In the genomic region with DNA sequence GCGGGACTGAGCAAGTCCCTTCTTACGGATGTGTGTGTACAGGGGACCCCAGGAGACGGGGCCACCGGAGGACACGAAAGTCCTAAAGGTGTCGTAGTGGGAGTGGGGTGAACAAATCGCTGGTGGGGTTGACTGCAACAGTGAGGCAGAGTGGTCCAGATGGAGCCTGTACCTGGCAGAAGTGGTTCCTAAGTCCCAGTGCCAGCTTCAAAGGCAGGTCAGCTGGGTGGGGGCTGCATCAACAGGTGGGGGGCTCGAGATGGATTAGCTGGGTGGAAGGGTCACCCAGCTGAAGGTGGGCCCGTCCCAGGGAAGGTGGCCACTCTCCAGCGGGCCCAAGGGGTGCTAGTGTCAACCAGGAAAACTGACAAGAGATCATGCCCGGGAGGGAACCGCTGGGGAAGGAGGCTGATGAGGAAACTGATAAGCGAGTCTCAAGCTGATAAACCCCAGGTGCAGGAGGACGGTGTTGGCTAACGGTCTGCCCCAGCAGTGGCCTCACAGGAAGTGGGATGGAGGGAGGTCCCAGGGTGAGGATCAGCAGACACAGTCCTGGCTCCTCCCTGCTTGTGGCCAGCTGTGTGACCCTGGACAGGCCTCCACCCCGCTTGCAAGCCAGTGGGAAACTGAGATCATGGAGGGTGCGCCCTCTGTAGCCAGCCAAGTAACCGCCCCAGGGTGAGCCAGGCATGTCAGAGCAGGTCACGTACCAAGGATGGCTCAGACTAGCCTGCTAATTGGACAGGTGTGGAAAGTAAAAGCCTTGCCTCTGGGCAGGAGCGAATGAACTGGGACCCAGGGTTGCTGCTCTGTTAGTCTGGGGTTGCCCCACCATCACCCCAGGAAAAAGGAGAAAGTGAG, we compare ENCODE assay signal across 1 cellular context.
TF ChIP-seq lines count a peak whose summit lies in the region.

No MANE protein-coding gene starts in this region.

TF ChIP-seq in H1, 55 proteins besides CTCF, POLR2A, EP300 and RAD21:
- TF ChIP-seq SP1 (IDR thresholded peaks at IDR 0.05; ENCODE audit: low read depth, low read length) = no peak
- no peak for TF ChIP-seq JUN (IDR thresholded peaks at IDR 0.05; ENCODE audit: low read depth, low read length)
- TF ChIP-seq MAFK (IDR thresholded peaks at IDR 0.05; ENCODE audit: low read depth, low read length) = no peak
- no peak for TF ChIP-seq SIRT6 (IDR thresholded peaks at IDR 0.05; ENCODE audit: low read length)
- TF ChIP-seq PHF8 (conservative IDR thresholded peaks at IDR 0.05; ENCODE audit: low read depth, low read length) = no peak
- TF ChIP-seq, protein P1, sequence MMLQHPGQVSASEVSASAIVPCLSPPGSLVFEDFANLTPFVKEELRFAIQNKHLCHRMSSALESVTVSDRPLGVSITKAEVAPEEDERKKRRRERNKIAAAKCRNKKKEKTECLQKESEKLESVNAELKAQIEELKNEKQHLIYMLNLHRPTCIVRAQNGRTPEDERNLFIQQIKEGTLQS (IDR thresholded peaks at IDR 0.05; ENCODE audit: insufficient read depth, low read depth, low read length) = no peak
- TF ChIP-seq EZH2 (IDR thresholded peaks at IDR 0.05; ENCODE audit: low read depth, low read length, severe bottlenecking) = no peak
- TF ChIP-seq CBX8 (IDR thresholded peaks at IDR 0.05; ENCODE audit: borderline replicate concordance, low read depth, low read length) = no peak
- no peak for TF ChIP-seq POU5F1 (IDR thresholded peaks at IDR 0.05; ENCODE audit: low read depth, low read length)
- TF ChIP-seq TEAD4 (IDR thresholded peaks at IDR 0.05; ENCODE audit: low read depth, low read length) = no peak
- TF ChIP-seq RBBP5 (IDR thresholded peaks at IDR 0.05; ENCODE audit: borderline replicate concordance, low read depth, low read length) = no peak
- no peak for TF ChIP-seq TAF7 (optimal IDR thresholded peaks at IDR 0.05; ENCODE audit: borderline replicate concordance, low read depth, low read length)
- no peak for TF ChIP-seq CHD2 (IDR thresholded peaks at IDR 0.05; ENCODE audit: low read length)
- 0 out of 2 replicates have a peak, but pooled peaks have one; percentile 19 for TF ChIP-seq TAF1 (IDR thresholded peaks at IDR 0.05; ENCODE audit: low read depth, low read length)
- 0 out of 4 replicates have a peak, but pooled peaks of 1 of the 2 experiments have one; percentile 26 for TF ChIP-seq SIN3A (conservative IDR thresholded peaks at IDR 0.05 in 1 of 2, IDR thresholded peaks at IDR 0.05 in 1 of 2; ENCODE audit: low read depth in 1 of 2, low read length in 2 of 2)
- no peak for TF ChIP-seq RXRA (IDR thresholded peaks at IDR 0.05; ENCODE audit: insufficient read depth, low read depth, low read length)
- TF ChIP-seq CTBP2 (IDR thresholded peaks at IDR 0.05; ENCODE audit: borderline replicate concordance, insufficient read depth, insufficient read length, low read length) = no peak
- TF ChIP-seq JUND (IDR thresholded peaks at IDR 0.05; ENCODE audit: low read length) = no peak
- no peak for TF ChIP-seq GABPA (IDR thresholded peaks at IDR 0.05; ENCODE audit: borderline replicate concordance, insufficient read depth, low read length)
- TF ChIP-seq POLR2AphosphoS5 (IDR thresholded peaks at IDR 0.05; ENCODE audit: low read depth, low read length) = peak; percentile 77
- no peak for TF ChIP-seq SP2 (IDR thresholded peaks at IDR 0.05; ENCODE audit: low read length)
- TF ChIP-seq SIX5 (IDR thresholded peaks at IDR 0.05; ENCODE audit: low read depth, low read length) = no peak
- TF ChIP-seq TBP (IDR thresholded peaks at IDR 0.05; ENCODE audit: low read depth, low read length) = peak; percentile 19; the same call in 1 of the 2 replicates
